ENCODE assay signal across 1 cellular context in the genomic region with DNA sequence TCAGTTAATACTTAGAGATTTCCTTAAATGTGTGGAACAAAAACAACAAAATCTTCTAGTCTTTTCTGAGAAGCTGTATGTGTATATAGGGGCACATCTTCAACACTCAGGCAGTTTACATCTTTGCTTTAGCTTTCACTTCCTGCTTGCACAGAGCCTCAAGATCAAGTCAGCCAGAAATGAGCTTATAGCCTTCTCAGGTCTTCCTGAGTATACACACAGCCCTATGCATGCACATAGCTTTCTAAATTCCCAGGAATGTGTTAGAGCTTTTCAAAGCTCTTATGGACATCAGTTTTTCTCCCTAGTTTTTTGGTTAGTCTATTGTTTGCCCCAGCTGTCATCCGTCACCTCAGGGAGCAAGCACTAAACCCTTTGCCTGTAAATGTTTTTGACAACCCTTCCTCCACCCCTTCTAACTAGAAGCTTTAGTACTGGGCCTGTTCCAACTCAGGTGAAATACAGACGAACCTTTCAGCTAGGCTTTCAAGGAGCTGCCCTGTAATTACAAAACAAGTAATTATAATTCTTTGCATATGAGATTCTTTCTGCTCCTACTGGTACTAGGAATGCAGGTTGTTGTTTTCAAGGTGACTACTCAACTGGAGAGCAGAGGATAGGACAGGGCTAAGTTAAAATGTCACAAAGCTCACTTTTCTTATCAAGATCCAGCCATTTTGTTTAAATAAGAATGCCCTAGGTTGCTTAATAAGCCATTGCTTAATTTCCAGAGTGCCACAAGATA.
TF ChIP-seq lines count a peak whose summit lies in the region.

No MANE protein-coding gene starts in this region.

TF ChIP-seq in GM12878, 131 proteins besides CTCF, POLR2A, EP300 and RAD21 (continued from another document):
- no peak for TF ChIP-seq SREBF2 (IDR thresholded peaks at IDR 0.05; ENCODE audit: low read length)
- TF ChIP-seq RCOR1 (conservative IDR thresholded peaks at IDR 0.05; ENCODE audit: low read depth, low read length): no peak
- no peak for TF ChIP-seq SMAD5 (IDR thresholded peaks at IDR 0.05; ENCODE audit: low read depth)
- TF ChIP-seq PKNOX1 (IDR thresholded peaks at IDR 0.05): peak; percentile 16; the same call in 1 of the 2 replicates
- no peak for TF ChIP-seq JUNB (IDR thresholded peaks at IDR 0.05)
- TF ChIP-seq NFYA (IDR thresholded peaks at IDR 0.05; ENCODE audit: borderline replicate concordance, low read depth, low read length): no peak
- TF ChIP-seq SMC3 (IDR thresholded peaks at IDR 0.05; ENCODE audit: borderline replicate concordance, low read length): no peak
- no peak for TF ChIP-seq ATF7 (IDR thresholded peaks at IDR 0.05; ENCODE audit: low read depth)
- TF ChIP-seq TAF1 (IDR thresholded peaks at IDR 0.05; ENCODE audit: borderline replicate concordance, low read depth, low read length): peak; percentile 21; the same call in 1 of the 2 replicates
- TF ChIP-seq POLR2AphosphoS5 (IDR thresholded peaks at IDR 0.05; ENCODE audit: low read length): 0 out of 2 replicates have a peak, but pooled peaks have one; percentile 37
- TF ChIP-seq PBX3 (IDR thresholded peaks at IDR 0.05; ENCODE audit: insufficient replicate concordance, low read depth, low read length): no peak
- TF ChIP-seq, protein P1, sequence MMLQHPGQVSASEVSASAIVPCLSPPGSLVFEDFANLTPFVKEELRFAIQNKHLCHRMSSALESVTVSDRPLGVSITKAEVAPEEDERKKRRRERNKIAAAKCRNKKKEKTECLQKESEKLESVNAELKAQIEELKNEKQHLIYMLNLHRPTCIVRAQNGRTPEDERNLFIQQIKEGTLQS (IDR thresholded peaks at IDR 0.05; ENCODE audit: borderline replicate concordance, extremely low read depth, low read depth, low read length): no peak
- TF ChIP-seq, protein P2, sequence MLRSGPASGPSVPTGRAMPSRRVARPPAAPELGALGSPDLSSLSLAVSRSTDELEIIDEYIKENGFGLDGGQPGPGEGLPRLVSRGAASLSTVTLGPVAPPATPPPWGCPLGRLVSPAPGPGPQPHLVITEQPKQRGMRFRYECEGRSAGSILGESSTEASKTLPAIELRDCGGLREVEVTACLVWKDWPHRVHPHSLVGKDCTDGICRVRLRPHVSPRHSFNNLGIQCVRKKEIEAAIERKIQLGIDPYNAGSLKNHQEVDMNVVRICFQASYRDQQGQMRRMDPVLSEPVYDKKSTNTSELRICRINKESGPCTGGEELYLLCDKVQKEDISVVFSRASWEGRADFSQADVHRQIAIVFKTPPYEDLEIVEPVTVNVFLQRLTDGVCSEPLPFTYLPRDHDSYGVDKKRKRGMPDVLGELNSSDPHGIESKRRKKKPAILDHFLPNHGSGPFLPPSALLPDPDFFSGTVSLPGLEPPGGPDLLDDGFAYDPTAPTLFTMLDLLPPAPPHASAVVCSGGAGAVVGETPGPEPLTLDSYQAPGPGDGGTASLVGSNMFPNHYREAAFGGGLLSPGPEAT (IDR thresholded peaks at IDR 0.05; ENCODE audit: low read depth): no peak
- TF ChIP-seq KDM1A (IDR thresholded peaks at IDR 0.05; ENCODE audit: borderline replicate concordance): no peak
- TF ChIP-seq ZBED1 (IDR thresholded peaks at IDR 0.05; ENCODE audit: borderline replicate concordance): no peak
- TF ChIP-seq RUNX3 (IDR thresholded peaks at IDR 0.05; ENCODE audit: low read length): no peak
- no peak for TF ChIP-seq BHLHE40 (IDR thresholded peaks at IDR 0.05; ENCODE audit: borderline replicate concordance in 1 of 2, low read depth in 2 of 2, low read length in 1 of 2)
